Comparison of ENCODE assay signal across 23 cellular contexts in the genomic region with DNA sequence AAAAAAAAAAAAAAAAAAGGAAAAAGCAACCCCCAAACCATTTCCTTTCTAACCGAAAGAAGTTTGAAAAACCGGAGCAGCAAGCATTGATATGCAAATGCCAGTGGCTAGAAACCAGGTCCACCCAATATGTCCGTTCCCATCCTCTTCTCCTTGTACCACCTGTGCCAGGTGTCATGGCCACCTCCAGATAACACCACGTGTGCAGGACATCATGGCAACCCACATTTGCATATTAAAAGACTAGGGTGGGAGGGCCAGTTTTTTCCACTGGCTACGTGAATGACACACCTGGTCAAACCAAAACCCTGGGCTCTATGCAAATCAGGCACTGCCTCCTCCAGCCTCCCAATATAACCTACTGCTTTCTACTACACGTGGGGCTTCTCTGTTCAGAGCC.
DNase-seq lines count a peak whose midpoint lies in the region; ATAC-seq and TF ChIP-seq lines count a peak whose summit lies in the region.
"Had no signal": no experiment of that assay in that cellular context is flagged by ENCODE, and none has a peak within 500 bp of the region (broad histone marks: within the 10 kb centered on the region; RNA-seq: fewer than 3 reads in every experiment).

No MANE protein-coding gene starts in this region.

- H3K9me3 ChIP-seq in iPS-15b (ENCODE audit: control insufficient read depth, insufficient read depth, low read length), result no peaks in the 10 kb centered on the region
- H3K9me3 ChIP-seq: gastrocnemius medialis, psoas muscle had no signal

- H3K4me1 ChIP-seq in iPS-15b (ENCODE audit: control insufficient read depth, insufficient read depth, low read length), result peaks cover 47% of the 10 kb centered on the region

- H3K27ac Mint-ChIP-seq in T-helper 2 cell treated with Interferon-gamma antibody and Interleukin-4, amounts not matched to agents 5 μg/mL and 100 μg/mL, for 36 hours, result no peak overlapping the region
- H3K27ac Mint-ChIP-seq in progenitor cell of endocrine pancreas, result no peak overlapping the region

- peak overlapping the region; percentile 3 for H3K4me3 ChIP-seq in iPS-15b (ENCODE audit: low read depth, low read length)
- H3K4me3 ChIP-seq: gastrocnemius medialis, psoas muscle had no signal

- no peaks in the 10 kb centered on the region for H3K27me3 ChIP-seq in iPS-15b (ENCODE audit: control insufficient read depth, insufficient read depth, low read length)
- H3K27me3 ChIP-seq: gastrocnemius medialis had no signal

- intact Hi-C loops in left ventricle myocardium superior (cut with micrococcal nuclease), result no loop called here

- H3K27me3 Mint-ChIP-seq in T-helper 2 cell treated with Interferon-gamma antibody and Interleukin-4, amounts not matched to agents 5 μg/mL and 100 μg/mL, for 36 hours (ENCODE audit: low read depth), result no peaks in the 10 kb centered on the region
- peaks cover 8% of the 10 kb centered on the region for H3K27me3 Mint-ChIP-seq in progenitor cell of endocrine pancreas

- H3K9ac ChIP-seq in iPS-15b (ENCODE audit: low read depth, low read length), result no peak overlapping the region
- H3K9ac ChIP-seq: KMS-11 had no signal

- ATAC-seq in GM21619 (IDR thresholded peaks at IDR 0.05; ENCODE audit: unreplicated experiment) (peak; percentile 32), HG03521 (IDR thresholded peaks at IDR 0.05; ENCODE audit: unreplicated experiment) (peak; percentile 40), left ventricle myocardium superior (no peak)
- ATAC-seq: esophagus mucosa, gastrocnemius medialis, psoas muscle had no signal

- no peak for TF ChIP-seq CTCF in progenitor cell of endocrine pancreas (IDR thresholded peaks at IDR 0.05; ENCODE audit: unreplicated experiment)

- H3K36me3 Mint-ChIP-seq in T-helper 2 cell treated with Interferon-gamma antibody and Interleukin-4, amounts not matched to agents 5 μg/mL and 100 μg/mL, for 36 hours (ENCODE audit: low read depth), result no peaks in the 10 kb centered on the region
- no peaks in the 10 kb centered on the region for H3K36me3 Mint-ChIP-seq in progenitor cell of endocrine pancreas (ENCODE audit: insufficient read depth)

- H3K4me1 Mint-ChIP-seq in T-helper 2 cell treated with Interferon-gamma antibody and Interleukin-4, amounts not matched to agents 5 μg/mL and 100 μg/mL, for 36 hours (ENCODE audit: low read depth), result peaks cover 21% of the 10 kb centered on the region
- peaks cover 7% of the 10 kb centered on the region for H3K4me1 Mint-ChIP-seq in progenitor cell of endocrine pancreas (ENCODE audit: low read depth)

- H3K9me3 Mint-ChIP-seq in T-helper 2 cell treated with Interferon-gamma antibody and Interleukin-4, amounts not matched to agents 5 μg/mL and 100 μg/mL, for 36 hours, result no peaks in the 10 kb centered on the region
- no peaks in the 10 kb centered on the region for H3K9me3 Mint-ChIP-seq in progenitor cell of endocrine pancreas (ENCODE audit: low read depth)
- H3K9me3 Mint-ChIP-seq: neural crest cell had no signal

- peak overlapping the region; percentile 19 for H3K4me3 Mint-ChIP-seq in T-helper 2 cell treated with Interferon-gamma antibody and Interleukin-4, amounts not matched to agents 5 μg/mL and 100 μg/mL, for 36 hours
- H3K4me3 Mint-ChIP-seq in progenitor cell of endocrine pancreas (ENCODE audit: low read depth), result no peak overlapping the region
- H3K4me3 Mint-ChIP-seq: neural crest cell had no signal

- no peak for DNase-seq in T-helper 2 cell treated with Interferon-gamma antibody and Interleukin-4, amounts not matched to agents 5 μg/mL and 100 μg/mL, for 36 hours (ENCODE audit: low spot score)
- DNase-seq in T-helper 2 cell (no peak), left ventricle myocardium superior (no peak), NCI-H2171 (lab: John Stamatoyannopoulos, UW) (no peak), progenitor cell of endocrine pancreas (ENCODE audit: low spot score, unreplicated experiment) (no peak)
- DNase-seq: activated CD4-positive, alpha-beta T cell treated with anti-CD3 and anti-CD28 coated beads, Interleukin-2, amount 50 U/mL, for 48 hours; activated naive CD4-positive, alpha-beta T cell treated with Interleukin-2 at 50 U/mL for 16 hours; cerebellar nuclear complex; effector CD4-positive, alpha-beta T cell; gastrocnemius medialis; midbrain; NCI-H2107; NCI-H524 treated with DMSO at 0.1 percent for 48 hours; psoas muscle; SIG-M5; small intestine; T-helper 1 cell had no signal

- no peaks in the 10 kb centered on the region for H3K36me3 ChIP-seq in iPS-15b (ENCODE audit: control insufficient read depth, insufficient read depth, low read length)
- H3K36me3 ChIP-seq: gastrocnemius medialis had no signal
